1 cellular context compared by ENCODE assay signal in the genomic region with DNA sequence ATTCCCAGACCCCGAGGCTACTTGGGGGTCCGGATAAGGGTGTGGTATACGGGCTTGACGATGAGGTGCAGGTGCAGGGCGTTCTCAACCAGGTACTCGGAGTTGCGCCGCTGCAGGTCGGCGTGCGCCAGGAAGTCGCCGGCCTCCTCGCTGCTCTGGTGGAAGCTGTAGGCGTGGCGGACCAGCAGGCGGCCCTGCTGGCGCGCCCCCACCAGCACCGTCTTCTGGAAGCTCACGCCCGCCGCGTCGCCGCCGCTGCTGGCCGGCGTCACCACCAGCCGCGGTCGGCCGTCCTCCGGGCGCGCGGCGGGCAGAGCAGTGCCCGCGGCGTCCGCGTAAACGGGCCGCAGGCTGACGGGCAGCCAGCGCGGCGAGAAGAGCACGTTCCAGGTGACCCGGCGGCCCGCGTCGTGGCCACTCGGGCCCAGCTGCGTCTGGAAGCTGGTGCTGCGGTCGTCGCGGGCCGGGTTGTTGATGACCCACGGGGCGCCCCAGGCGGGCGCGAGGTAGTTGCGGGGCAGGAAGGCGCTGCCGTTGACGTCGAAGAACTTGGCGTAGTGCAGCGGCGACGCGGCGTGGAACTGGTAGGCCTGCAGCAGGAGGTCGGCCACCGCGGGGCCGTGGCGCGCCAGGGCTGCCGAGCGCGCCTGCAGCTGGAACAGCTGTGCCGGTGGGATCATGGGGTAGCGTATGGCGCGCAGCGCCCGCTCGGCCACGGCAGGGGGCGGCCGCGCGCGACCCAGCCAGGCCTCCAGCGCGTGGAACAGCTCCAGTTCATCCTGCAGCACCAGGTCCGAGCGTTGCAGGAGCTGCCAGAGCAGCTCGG.
TF ChIP-seq lines count a peak whose summit lies in the region.

No MANE protein-coding gene starts in this region.

TF ChIP-seq in endothelial cell of umbilical vein, 7 proteins besides CTCF, POLR2A, EP300 and RAD21:
- peak; percentile 69 for TF ChIP-seq EZH2 (IDR thresholded peaks at IDR 0.05; ENCODE audit: borderline replicate concordance, low read depth, low read length, severe bottlenecking)
- no peak for TF ChIP-seq FOS (IDR thresholded peaks at IDR 0.05; ENCODE audit: borderline replicate concordance, insufficient read depth, low read length)
- no peak for TF ChIP-seq GATA2 (IDR thresholded peaks at IDR 0.05; ENCODE audit: insufficient read depth, insufficient read length, low read depth, low read length)
- TF ChIP-seq JUN (IDR thresholded peaks at IDR 0.05; ENCODE audit: borderline replicate concordance, insufficient read depth, insufficient read length, low read depth): no peak
- TF ChIP-seq, protein P1, sequence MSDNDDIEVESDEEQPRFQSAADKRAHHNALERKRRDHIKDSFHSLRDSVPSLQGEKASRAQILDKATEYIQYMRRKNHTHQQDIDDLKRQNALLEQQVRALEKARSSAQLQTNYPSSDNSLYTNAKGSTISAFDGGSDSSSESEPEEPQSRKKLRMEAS (IDR thresholded peaks at IDR 0.05; ENCODE audit: insufficient read depth, insufficient read length): no peak
- TF ChIP-seq MYC (IDR thresholded peaks at IDR 0.05; ENCODE audit: low read depth, low read length): no peak
- TF ChIP-seq POLR2AphosphoS5 (IDR thresholded peaks at IDR 0.05; ENCODE audit: insufficient read depth, low read depth, low read length): no peak
